In the genomic region with DNA sequence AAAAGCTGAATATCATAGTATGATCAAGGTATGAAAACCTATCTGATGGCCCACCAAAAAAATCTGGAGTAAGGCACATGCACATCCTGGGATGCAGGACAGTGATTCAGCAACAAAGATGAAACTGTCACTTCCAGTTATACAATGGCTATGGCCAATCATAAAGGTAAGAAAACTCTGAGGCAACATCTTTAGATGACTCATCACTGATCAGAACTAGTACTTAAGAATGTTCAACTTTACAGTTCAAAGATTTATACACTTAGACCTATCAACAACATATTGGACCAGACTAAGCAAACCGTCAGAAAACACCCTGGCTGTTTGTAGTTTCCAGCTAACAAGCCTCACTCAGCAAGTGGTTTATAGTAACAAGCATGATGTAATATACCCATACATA, we compare ENCODE assay signal across 2 cellular contexts.
TF ChIP-seq lines count a peak whose summit lies in the region.

No MANE protein-coding gene starts in this region.

TF ChIP-seq in IMR-90, 13 proteins besides CTCF, POLR2A, EP300 and RAD21:
- peak; percentile 69 for TF ChIP-seq NFE2L2 (IDR thresholded peaks at IDR 0.05; ENCODE audit: low read depth, low read length)
- no peak for TF ChIP-seq CHD1 (IDR thresholded peaks at IDR 0.05; ENCODE audit: low read depth, low read length)
- no peak for TF ChIP-seq MAFK (IDR thresholded peaks at IDR 0.05; ENCODE audit: low read depth, low read length)
- peak; percentile 67 for TF ChIP-seq CEBPB (IDR thresholded peaks at IDR 0.05; ENCODE audit: low read depth, low read length)
- no peak for TF ChIP-seq RFX5 (IDR thresholded peaks at IDR 0.05; ENCODE audit: low read depth, low read length)
- peak; percentile 69; the same call in 1 of the 2 replicates for TF ChIP-seq FOS (IDR thresholded peaks at IDR 0.05; ENCODE audit: low read depth, low read length)

TF ChIP-seq in K562, 482 proteins besides CTCF, POLR2A, EP300 and RAD21:
- TF ChIP-seq JUND (IDR thresholded peaks at IDR 0.05; ENCODE audit: borderline replicate concordance, low read depth, low read length) (no peak), JUND (tag; IDR thresholded peaks at IDR 0.05; ENCODE audit: borderline replicate concordance, low read depth, low read length) (peak; percentile 46; the same call in 1 of the 3 replicates), NFE2 (IDR thresholded peaks at IDR 0.05; ENCODE audit: low read depth) (peak; percentile 53), FOSL1 (tag; conservative IDR thresholded peaks at IDR 0.05) (0 out of 2 replicates have a peak, but pooled peaks have one; percentile 14), STAT5A (IDR thresholded peaks at IDR 0.05; ENCODE audit: borderline replicate concordance, low read length) (no peak)
- TF ChIP-seq, protein P1, sequence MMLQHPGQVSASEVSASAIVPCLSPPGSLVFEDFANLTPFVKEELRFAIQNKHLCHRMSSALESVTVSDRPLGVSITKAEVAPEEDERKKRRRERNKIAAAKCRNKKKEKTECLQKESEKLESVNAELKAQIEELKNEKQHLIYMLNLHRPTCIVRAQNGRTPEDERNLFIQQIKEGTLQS (IDR thresholded peaks at IDR 0.05) = peak; percentile 74
- TF ChIP-seq, protein P1 (CRISPR knock-in tag; conservative IDR thresholded peaks at IDR 0.05) = no peak
